9 cellular contexts compared by ENCODE assay signal in the genomic region with DNA sequence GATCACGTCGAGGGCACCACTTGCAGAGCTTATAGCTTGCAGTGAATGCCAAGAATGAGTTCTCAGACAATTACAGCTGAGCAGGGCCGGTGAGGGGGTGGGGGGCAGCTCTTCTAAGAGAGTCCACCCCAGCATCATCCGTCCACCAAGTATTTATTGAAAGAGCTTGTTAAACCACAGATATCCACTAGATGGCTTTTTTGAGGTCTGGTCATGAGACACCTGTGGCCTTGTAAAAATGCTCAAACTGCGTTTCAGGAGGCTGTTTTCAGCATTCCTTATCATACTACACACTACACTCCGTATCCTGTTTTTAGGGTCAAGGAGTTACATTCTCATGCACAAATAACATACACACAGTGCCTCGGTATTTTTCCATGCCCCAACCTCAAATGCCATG. TPM values are rescaled to one million over a fixed set of nuclear protein-coding genes. Genes with fewer than 3 reads are reported as not detected.
DNase-seq lines count a peak whose midpoint lies in the region; FAIRE-seq and TF ChIP-seq lines count a peak whose summit lies in the region.
"Had no signal": no experiment of that assay in that cellular context is flagged by ENCODE, and none has a peak within 500 bp of the region (broad histone marks: within the 10 kb centered on the region; RNA-seq: fewer than 3 reads in every experiment).

No MANE protein-coding gene starts in this region.

- H3K27me3 Mint-ChIP-seq in brain (no peaks in the 10 kb centered on the region), nephron (ENCODE audit: low read depth) (no peaks in the 10 kb centered on the region)

- no peak overlapping the region for H3K4me3 ChIP-seq in GM12864 (ENCODE audit: low read depth, low read length)

- peaks cover 77% of the 10 kb centered on the region for H3K36me3 Mint-ChIP-seq in brain
- H3K36me3 Mint-ChIP-seq in nephron (ENCODE audit: low read depth): peaks cover 68% of the 10 kb centered on the region

- peaks cover 35 to 45% (median 44%) of the 10 kb centered on the region in 5 experiments for H3K9me3 Mint-ChIP-seq in brain
- H3K9me3 Mint-ChIP-seq in nephron: peaks cover 44% of the 10 kb centered on the region

- H3K27ac Mint-ChIP-seq in brain (peak overlapping the region in 2 of 5 experiments; percentile 21 to 43), nephron (no peak overlapping the region)

- H3K4me3 Mint-ChIP-seq in brain (no peak overlapping the region), nephron (no peak overlapping the region)

- H3K4me1 Mint-ChIP-seq in brain (no peaks in the 10 kb centered on the region), nephron (no peaks in the 10 kb centered on the region)

- FAIRE-seq in HTR-8/SVneo (lab: Jason Lieb, UNC): no peak

- DNase-seq in GM12864 (ENCODE audit: low read depth) (no peak), HTR-8/SVneo (ENCODE audit: insufficient read length, low spot score) (peak; percentile 8), DMS114 treated with DMSO at 0.1 percent for 48 hours (lab: John Stamatoyannopoulos, UW; ENCODE audit: unreplicated experiment) (no peak), CD1c-positive myeloid dendritic cell (ENCODE audit: extremely low spot score) (no peak), caudate nucleus (lab: John Stamatoyannopoulos, UW) (no peak)
- no peak for DNase-seq in activated CD4-positive, alpha-beta T cell treated with anti-CD3 and anti-CD28 coated beads for 1 hour

- TF ChIP-seq CTCF in GM12864 (IDR thresholded peaks at IDR 0.05; ENCODE audit: low read depth, low read length, missing control alignments) (peak; percentile 48), brain (conservative IDR thresholded peaks at IDR 0.05) (peak; percentile 46 to 63), nephron (IDR thresholded peaks at IDR 0.05; ENCODE audit: unreplicated experiment in 3 of 3) (peak; percentile 30 to 45 (median 36))

- no peak overlapping the region for H3K27ac ChIP-seq in caudate nucleus (ENCODE audit: low read depth, low read length)
- H3K27ac ChIP-seq: HL-60 had no signal

RNA-seq across cellular contexts. Expression of gene DNAJC10, which starts 51.5 kb away (rescaled TPM):
- 19.9 TPM for polyA plus RNA-seq in brain (ENCODE audit: insufficient read depth, low read depth, low replicate concordance)
